8 cellular contexts compared by ENCODE assay signal in genomic region chr2:196905365-196905764, GRCh38. TPM values are rescaled to one million over a fixed set of nuclear protein-coding genes. Genes with fewer than 3 reads are reported as not detected.
DNase-seq lines count a peak whose midpoint lies in the region; TF ChIP-seq lines count a peak whose summit lies in the region.
"Not testable (repeated sequence)": the region's sequence is repeated elsewhere in the genome, so short reads cannot be mapped to it uniquely, and the experiment has no call there.

No MANE protein-coding gene starts in this region.

- H3K36me3 ChIP-seq in NT2/D1 (ENCODE audit: insufficient read depth, insufficient read length, low read length) (peaks cover 21% of the 10 kb centered on the region), endodermal cell (ENCODE audit: control insufficient read depth, insufficient read depth, low read length) (peaks cover 33% of the 10 kb centered on the region)
- H3K36me3 ChIP-seq in hepatocyte (replicated peaks; ENCODE audit: insufficient read depth, low read depth); smooth muscle cell (ENCODE audit: low read depth): not testable (repeated sequence)

- DNase-seq in DMS53 (lab: John Stamatoyannopoulos, UW) (peak; percentile 28), HT-29 (ENCODE audit: low spot score) (peak; percentile 22)
- not testable (repeated sequence) for DNase-seq in NT2/D1 (ENCODE audit: low read depth, low spot score); activated T-cell treated with anti-CD3 and anti-CD28 coated beads, Interleukin-2, amount 50 U/mL, for 24 hours; endodermal cell; hepatocyte (ENCODE audit: low spot score); mesothelial cell of epicardium (ENCODE audit: low spot score in 2 of 2, unreplicated experiment in 2 of 2); smooth muscle cell (lab: John Stamatoyannopoulos, UW; ENCODE audit: unreplicated experiment)

- TF ChIP-seq CTCF in endodermal cell (conservative IDR thresholded peaks at IDR 0.05); hepatocyte (IDR thresholded peaks at IDR 0.05; ENCODE audit: poor library complexity); mesothelial cell of epicardium (IDR thresholded peaks at IDR 0.05; ENCODE audit: unreplicated experiment); smooth muscle cell (IDR thresholded peaks at IDR 0.05; ENCODE audit: borderline replicate concordance, insufficient read depth, poor library complexity, severe bottlenecking): not testable (repeated sequence)

- WGBS in endodermal cell (ENCODE audit: insufficient coverage in 1 of 2, insufficient read length in 1 of 2), 2 experiments, result 63% methylated on average over 3 of the region's 15 CpGs; no CpG with 5 or more reads in 1 of the 2 experiments
- 70% methylated on average over 8 of the region's 15 CpGs for WGBS in hepatocyte (ENCODE audit: low lambda C conversion rate, missing lambda C conversion rate)
- WGBS in smooth muscle cell (ENCODE audit: low lambda C conversion rate), result 51% methylated on average over 8 of the region's 15 CpGs

- not testable (repeated sequence) for H3F3A ChIP-seq in smooth muscle cell (ENCODE audit: low read depth)

- not testable (repeated sequence) for H3K4me1 Mint-ChIP-seq in activated T-cell treated with anti-CD3 and anti-CD28 coated beads, Interleukin-2, amount 50 U/mL, for 24 hours (ENCODE audit: low read depth); endodermal cell; mesothelial cell of epicardium

- not testable (repeated sequence) for H3K27me3 ChIP-seq in NT2/D1 (ENCODE audit: insufficient read depth, insufficient read length); endodermal cell (ENCODE audit: control insufficient read depth, insufficient read depth, low read length, poor library complexity, severe bottlenecking); hepatocyte; smooth muscle cell (ENCODE audit: low read depth)

- H3K9ac ChIP-seq in NT2/D1 (ENCODE audit: insufficient read length, low read depth); smooth muscle cell (ENCODE audit: low read depth): not testable (repeated sequence)
- peak overlapping the region; percentile 3 for H3K9ac ChIP-seq in endodermal cell (ENCODE audit: extremely low read depth, low read length, poor library complexity, severe bottlenecking)

- H3K27me3 Mint-ChIP-seq in activated T-cell treated with anti-CD3 and anti-CD28 coated beads, Interleukin-2, amount 50 U/mL, for 24 hours; endodermal cell (ENCODE audit: insufficient read depth); mesothelial cell of epicardium (ENCODE audit: low read depth): not testable (repeated sequence)

- H3K4me3 ChIP-seq in NT2/D1 (ENCODE audit: insufficient read length, low read depth) (peak overlapping the region; percentile 16), endodermal cell (ENCODE audit: low read length) (peak overlapping the region; percentile 60), smooth muscle cell (peak overlapping the region; percentile 44)
- not testable (repeated sequence) for H3K4me3 ChIP-seq in hepatocyte

- H3K4me1 ChIP-seq in NT2/D1 (ENCODE audit: insufficient read depth, insufficient read length); endodermal cell (ENCODE audit: control insufficient read depth, insufficient read depth, low read length); hepatocyte (ENCODE audit: insufficient read depth); smooth muscle cell (ENCODE audit: low read depth): not testable (repeated sequence)

- H3K36me3 Mint-ChIP-seq in activated T-cell treated with anti-CD3 and anti-CD28 coated beads, Interleukin-2, amount 50 U/mL, for 24 hours (ENCODE audit: low read depth), result peaks cover 30% of the 10 kb centered on the region
- H3K36me3 Mint-ChIP-seq in endodermal cell (ENCODE audit: low read depth), result peaks cover 33% of the 10 kb centered on the region
- peaks cover 17% of the 10 kb centered on the region for H3K36me3 Mint-ChIP-seq in mesothelial cell of epicardium

- H3K4me3 Mint-ChIP-seq in activated T-cell treated with anti-CD3 and anti-CD28 coated beads, Interleukin-2, amount 50 U/mL, for 24 hours, result peak overlapping the region; percentile 23
- H3K4me3 Mint-ChIP-seq in endodermal cell, result peak overlapping the region; percentile 54
- peak overlapping the region; percentile 67 for H3K4me3 Mint-ChIP-seq in mesothelial cell of epicardium

- H3K4me2 ChIP-seq in hepatocyte (peak overlapping the region; percentile 56), smooth muscle cell (peak overlapping the region; percentile 57)

- not testable (repeated sequence) for H3K79me2 ChIP-seq in hepatocyte; smooth muscle cell (ENCODE audit: low read depth)

- H4K20me1 ChIP-seq in hepatocyte (ENCODE audit: insufficient read depth, poor library complexity, severe bottlenecking); smooth muscle cell (ENCODE audit: low read depth): not testable (repeated sequence)

- H2AFZ ChIP-seq in hepatocyte, result peak overlapping the region; percentile 12
- H2AFZ ChIP-seq in smooth muscle cell (ENCODE audit: low read depth), result not testable (repeated sequence)

- not testable (repeated sequence) for H3K9me2 ChIP-seq in hepatocyte (replicated peaks; ENCODE audit: insufficient read depth)

- not testable (repeated sequence) for H3K27ac Mint-ChIP-seq in activated T-cell treated with anti-CD3 and anti-CD28 coated beads, Interleukin-2, amount 50 U/mL, for 24 hours
- H3K27ac Mint-ChIP-seq in endodermal cell (peak overlapping the region; percentile 85), mesothelial cell of epicardium (peak overlapping the region; percentile 88)

- not testable (repeated sequence) for H3K9me3 ChIP-seq in NT2/D1 (ENCODE audit: insufficient read depth, low read length); hepatocyte (ENCODE audit: low read depth); smooth muscle cell (replicated peaks; ENCODE audit: low read depth)
- H3K9me3 ChIP-seq in endodermal cell (ENCODE audit: control insufficient read depth, low read length), result peaks cover 16% of the 10 kb centered on the region

- H3K9me3 Mint-ChIP-seq in activated T-cell treated with anti-CD3 and anti-CD28 coated beads, Interleukin-2, amount 50 U/mL, for 24 hours; endodermal cell; mesothelial cell of epicardium: not testable (repeated sequence)

- H3K27ac ChIP-seq in endodermal cell (ENCODE audit: low read depth, low read length); smooth muscle cell (ENCODE audit: low read depth): not testable (repeated sequence)
- peak overlapping the region; percentile 7 for H3K27ac ChIP-seq in hepatocyte

RNA-seq across cellular contexts. Expression of gene PGAP1, which starts 21.1 kb away (rescaled TPM):
- total RNA-seq in HT-29 (2014; rRNA removed; shearing (Covaris generic)), result 2.7 and 2.9 TPM in 2 replicates
- total RNA-seq in endodermal cell, result 10 to 100 TPM; 39.2 to 43.6 TPM
- 43.2 TPM for polyA plus RNA-seq in endodermal cell (2013, experiment 1 of 2)
- 39.5 TPM for polyA plus RNA-seq in endodermal cell (2013, experiment 2 of 2)
- 15.3 and 23.5 TPM in 2 replicates for total RNA-seq in hepatocyte
- 2.6 and 5.9 TPM in 2 replicates for polyA plus RNA-seq in hepatocyte
- 55.0 to 56.9 TPM (median 55.6 TPM) in 3 replicates for total RNA-seq in mesothelial cell of epicardium
- total RNA-seq in smooth muscle cell, result 13.2 and 30.5 TPM in 2 replicates
- polyA plus RNA-seq in smooth muscle cell, result 1.8 and 4.3 TPM in 2 replicates
